15 cellular contexts compared by ENCODE assay signal in the genomic region with DNA sequence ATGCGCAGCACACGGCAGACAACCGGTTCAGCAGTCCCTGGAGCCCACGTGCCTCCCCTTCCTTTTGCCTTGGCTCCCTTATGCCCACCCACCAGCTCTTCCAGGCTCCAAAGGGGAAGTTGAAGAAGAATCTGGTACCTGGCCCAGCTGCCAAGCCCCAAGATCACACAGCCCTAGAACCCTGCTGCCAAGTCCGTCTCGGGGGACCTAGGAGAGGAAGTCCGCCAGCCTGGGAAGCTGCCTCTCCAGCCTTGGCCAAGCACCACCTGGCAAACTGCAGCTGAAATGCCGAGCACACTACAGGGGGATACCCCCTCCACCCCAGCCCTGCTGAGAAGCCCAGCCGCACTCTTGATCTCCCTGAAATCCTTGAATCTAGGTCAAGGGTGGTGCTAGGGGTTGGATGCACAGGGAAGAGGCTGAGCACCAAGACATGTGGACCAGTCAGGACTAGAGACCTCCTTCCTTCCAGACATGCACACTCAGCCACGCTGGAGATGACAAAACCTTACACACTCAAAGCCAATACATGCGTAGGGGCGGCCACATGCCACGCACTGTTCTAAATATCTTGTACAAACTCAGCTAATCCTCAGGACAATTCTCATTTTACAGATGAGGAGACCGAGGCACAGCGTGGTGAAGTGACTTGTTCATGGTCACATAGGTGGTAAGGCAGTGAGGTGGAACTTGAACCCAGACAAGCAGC.
DNase-seq lines count a peak whose midpoint lies in the region; TF ChIP-seq lines count a peak whose summit lies in the region.
"Had no signal": no experiment of that assay in that cellular context is flagged by ENCODE, and none has a peak within 500 bp of the region (broad histone marks: within the 10 kb centered on the region; RNA-seq: fewer than 3 reads in every experiment).

No MANE protein-coding gene starts in this region.

- no peak overlapping the region for H2BK15ac ChIP-seq in neuronal stem cell (ENCODE audit: low read length)

- H3K9me3 ChIP-seq in A673 (ENCODE audit: low read depth, low read length, poor library complexity, severe bottlenecking) (no peaks in the 10 kb centered on the region), neuronal stem cell (replicated peaks in 1 of 2; ENCODE audit: control insufficient read depth in 2 of 2, insufficient read depth in 1 of 2, low read depth in 1 of 2, low read length in 2 of 2) (peaks cover 0 to 1% of the 10 kb centered on the region in 2 donors), WERI-Rb-1 (ENCODE audit: severe bottlenecking) (no peaks in the 10 kb centered on the region)
- H3K9me3 ChIP-seq: adrenal gland, colonic mucosa had no signal

- H3K79me1 ChIP-seq in neuronal stem cell (ENCODE audit: low read depth, low read length): peaks cover 2% of the 10 kb centered on the region

- TF ChIP-seq CTCF in A673 (conservative IDR thresholded peaks at IDR 0.05; ENCODE audit: low read depth, low read length) (no peak), dorsolateral prefrontal cortex (IDR thresholded peaks at IDR 0.05 in 54 of 56, conservative IDR thresholded peaks at IDR 0.05 in 2 of 56; ENCODE audit: low read depth in 1 of 56, partially characterized antibody in 56 of 56) (no peak), WERI-Rb-1 (IDR thresholded peaks at IDR 0.05; ENCODE audit: low read depth, low read length) (no peak)

- no peak overlapping the region for H3K4ac ChIP-seq in neuronal stem cell (ENCODE audit: low read length)

- POLR2A ChIA-PET in A673 (lab: Charles Lee; ENCODE audit: low non-redundant PET): no interaction called here

- no peak overlapping the region for H3K18ac ChIP-seq in neuronal stem cell (ENCODE audit: low read length)

- no peak overlapping the region for H3K4me3 ChIP-seq in A673 (ENCODE audit: low read depth, low read length, poor library complexity, severe bottlenecking)
- no peak overlapping the region for H3K4me3 ChIP-seq in dorsolateral prefrontal cortex
- no peak overlapping the region for H3K4me3 ChIP-seq in neuronal stem cell (ENCODE audit: low read length in 2 of 2)
- H3K4me3 ChIP-seq in WERI-Rb-1 (ENCODE audit: low read depth, low read length): no peak overlapping the region
- H3K4me3 ChIP-seq: adrenal gland, colonic mucosa had no signal

- H3K27ac ChIP-seq in A673 (ENCODE audit: low read depth, low read length, poor library complexity, severe bottlenecking) (peak overlapping the region; percentile 66), dorsolateral prefrontal cortex (peak overlapping the region in 57 of 59 donors; percentile 36 to 100 (median 84)), neuronal stem cell (replicated peaks; ENCODE audit: low read length) (no peak overlapping the region), WERI-Rb-1 (no peak overlapping the region)
- H3K27ac ChIP-seq: colonic mucosa had no signal

- no peak overlapping the region for H3K9ac ChIP-seq in neuronal stem cell (ENCODE audit: low read depth, low read length, poor library complexity)

- no peak overlapping the region for H4K91ac ChIP-seq in neuronal stem cell (ENCODE audit: low read depth, low read length, poor library complexity)

- DNase-seq in A673 (ENCODE audit: low spot score): no peak
- DNase-seq in NCI-H1092 treated with DMSO at 0.1 percent for 48 hours (lab: John Stamatoyannopoulos, UW): peak; percentile 45
- DNase-seq in dorsolateral prefrontal cortex: peak in 2 of 10 donors; percentile 37 to 56
- DNase-seq in neuronal stem cell (ENCODE audit: low spot score): no peak
- no peak for DNase-seq in WERI-Rb-1
- no peak for DNase-seq in iPS-NIHi11 (ENCODE audit: low spot score)
- DNase-seq in NCI-H187 treated with DMSO at 0.1 percent for 48 hours (lab: John Stamatoyannopoulos, UW): no peak
- DNase-seq in stimulated activated CD4-positive, alpha-beta T cell treated with anti-CD3 and anti-CD28 coated beads, Interleukin-1b, Interleukin-23, amount 100 ng/mL, for 48 hours: no peak
- DNase-seq: activated T-cell treated with anti-CD3 and anti-CD28 coated beads, Interleukin-2, amount 50 U/mL, for 48 hours; colonic mucosa; erythroblast; Kasumi-1; NCI-H524 treated with DMSO at 0.1 percent for 48 hours; stimulated activated CD4-positive, alpha-beta T cell treated with anti-CD3 and anti-CD28 coated beads, Interleukin-4, amount 100 ng/mL, for 1 hour had no signal

- H3K27me3 ChIP-seq in A673 (replicated peaks; ENCODE audit: insufficient read depth, low read depth, low read length, poor library complexity) (no peaks in the 10 kb centered on the region), dorsolateral prefrontal cortex (no peaks in the 10 kb centered on the region), neuronal stem cell (ENCODE audit: control insufficient read depth in 3 of 3, insufficient read depth in 3 of 3, low read depth in 1 of 3, low read length in 3 of 3) (no peaks in the 10 kb centered on the region), WERI-Rb-1 (ENCODE audit: insufficient read depth, low read depth, severe bottlenecking) (no peaks in the 10 kb centered on the region)
- H3K27me3 ChIP-seq: adrenal gland, colonic mucosa had no signal

- no TSS peak for BruUV-seq in A673 (replicated peaks; lab: Mats Ljungman, UMichigan)

- peak overlapping the region; percentile 32 for H3K23ac ChIP-seq in neuronal stem cell (ENCODE audit: low read depth, low read length, poor library complexity)

- no peak overlapping the region for H2BK12ac ChIP-seq in neuronal stem cell (ENCODE audit: low read length)

- H4K8ac ChIP-seq in neuronal stem cell (ENCODE audit: low read depth, low read length): no peak overlapping the region

- H3K14ac ChIP-seq in neuronal stem cell (ENCODE audit: low read length): no peak overlapping the region

- CTCF ChIA-PET in A673 (lab: Charles Lee): interaction anchor here (0.6 kb wide), 1 partner anchor 271 kb away, joined by 4 read pairs; no protein-coding TSS in a partner anchor

- H2BK5ac ChIP-seq in neuronal stem cell (ENCODE audit: low read length): no peak overlapping the region

- H3K4me2 ChIP-seq in neuronal stem cell (ENCODE audit: insufficient read depth, low read length, poor library complexity, severe bottlenecking): no peak overlapping the region

- no peak overlapping the region for H2AK5ac ChIP-seq in neuronal stem cell (ENCODE audit: low read depth, low read length)

- H3K36me3 ChIP-seq in A673 (ENCODE audit: insufficient read depth, low read length, poor library complexity, severe bottlenecking): peaks cover 88% of the 10 kb centered on the region
- peaks cover 0 to 100% of the 10 kb centered on the region in 2 donors for H3K36me3 ChIP-seq in neuronal stem cell (replicated peaks in 1 of 2; ENCODE audit: control insufficient read depth in 2 of 2, insufficient read depth in 2 of 2, low read length in 2 of 2)
- H3K36me3 ChIP-seq in WERI-Rb-1: peaks cover 42% of the 10 kb centered on the region
- H3K36me3 ChIP-seq: colonic mucosa had no signal

- no peak overlapping the region for H2BK120ac ChIP-seq in neuronal stem cell (ENCODE audit: low read depth, low read length)

- intact Hi-C loops in A673 (cut with micrococcal nuclease; ENCODE audit: unreplicated experiment): no loop called here
- intact Hi-C loops in dorsolateral prefrontal cortex (cut with DNase I): loop anchor here in 1 of 2 donors (5.0 kb wide), 1 partner anchor 36 kb away; no protein-coding TSS in a partner anchor

- no peak overlapping the region for H2AFZ ChIP-seq in neuronal stem cell (ENCODE audit: low read length)

- H3K4me1 ChIP-seq in A673 (ENCODE audit: insufficient read depth, low read length, poor library complexity, severe bottlenecking) (peaks cover 47% of the 10 kb centered on the region), neuronal stem cell (ENCODE audit: control insufficient read depth in 2 of 2, insufficient read depth in 1 of 2, low read depth in 1 of 2, low read length in 2 of 2) (peaks cover 0 to 2% of the 10 kb centered on the region in 2 donors)
- H3K4me1 ChIP-seq: colonic mucosa had no signal

- no CpG with 5 or more reads among the region's 15 CpGs for WGBS in neuronal stem cell (ENCODE audit: extremely low coverage in 2 of 2, insufficient read length in 2 of 2, insufficient replicate concordance in 1 of 2), 2 donors

Comparison
In these comparisons a context has a peak if more than half of its experiments do, and no peak if none do; other contexts are left out.
1. H3K27ac ChIP-seq: peak in A673 (single experiment) and dorsolateral prefrontal cortex (57 of 59); none in neuronal stem cell (single experiment) and WERI-Rb-1 (single experiment).